ENCODE assay signal across 20 cellular contexts in genomic region chr4:147727476-147728028, GRCh38. TPM values are rescaled to one million over a fixed set of nuclear protein-coding genes. Genes with fewer than 3 reads are reported as not detected.
DNase-seq lines count a peak whose midpoint lies in the region; ATAC-seq and TF ChIP-seq lines count a peak whose summit lies in the region.
"Had no signal": no experiment of that assay in that cellular context is flagged by ENCODE, and none has a peak within 500 bp of the region (broad histone marks: within the 10 kb centered on the region; RNA-seq: fewer than 3 reads in every experiment).

No MANE protein-coding gene starts in this region.

- H3K9ac ChIP-seq in PC-3 (ENCODE audit: low read length) (no peak overlapping the region), trophoblast cell (ENCODE audit: low read length) (no peak overlapping the region)

- DNase-seq in EH (ENCODE audit: low read depth) (peak; percentile 51), PC-3 (peak; percentile 74), epithelial cell of esophagus (ENCODE audit: low read depth) (peak; percentile 62), trophoblast cell (peak; percentile 1 to 65), HEK293T (ENCODE audit: extremely low spot score) (no peak), heart right ventricle (no peak), sciatic nerve (ENCODE audit: low spot score) (no peak)
- DNase-seq: DMS53, EL, GF-D8, KBM-7, NCI-H1092, NCI-H1436 treated with DMSO at 0.1 percent for 48 hours, NCI-H2029 treated with DMSO at 0.1 percent for 48 hours, NCI-H226, NCI-H774, T-cell had no signal

- no peak overlapping the region for H4K8ac ChIP-seq in trophoblast cell (ENCODE audit: low read depth, low read length)

- no peak overlapping the region for H3K4ac ChIP-seq in trophoblast cell (ENCODE audit: low read depth, low read length)

- intact Hi-C loops in PC-3 (cut with micrococcal nuclease): no loop called here
- intact Hi-C loops in heart right ventricle (cut with DNase I): loop anchor here in 2 of 10 donors (5.0 kb wide), 2 partner anchors 135 to 140 kb away; no protein-coding TSS in a partner anchor
- intact Hi-C loops in sciatic nerve (cut with DNase I): no loop called here

- no peak overlapping the region for H2BK12ac ChIP-seq in trophoblast cell (ENCODE audit: low read length)

- H3K27me3 ChIP-seq in PC-3 (ENCODE audit: low read length) (no peaks in the 10 kb centered on the region), trophoblast cell (ENCODE audit: insufficient read depth, low read length) (no peaks in the 10 kb centered on the region), heart right ventricle (no peaks in the 10 kb centered on the region)

- no peak overlapping the region for H4K12ac ChIP-seq in trophoblast cell (ENCODE audit: low read depth, low read length)

- WGBS in trophoblast cell (ENCODE audit: extremely low coverage, insufficient coverage, insufficient read length): no CpG with 5 or more reads among the region's 2 CpGs
- 88 to 92% methylated on average over 2 of the region's 2 CpGs for WGBS in heart right ventricle, 2 donors

- no peaks in the 10 kb centered on the region for H3K9me2 ChIP-seq in PC-3 (replicated peaks; ENCODE audit: low read length)

- peaks cover 4% of the 10 kb centered on the region; the same call in 1 of the 2 replicates for H3K79me2 ChIP-seq in PC-3 (ENCODE audit: low read length)
- peaks cover 6% of the 10 kb centered on the region for H3K79me2 ChIP-seq in trophoblast cell (ENCODE audit: control insufficient read depth, insufficient read depth, low read length, poor library complexity)

- H3K27ac ChIP-seq in PC-3 (ENCODE audit: low read length): peak overlapping the region; percentile 14; the same call in 1 of the 2 replicates
- H3K27ac ChIP-seq in trophoblast cell (ENCODE audit: low read depth, low read length): no peak overlapping the region
- H3K27ac ChIP-seq in heart right ventricle: no peak overlapping the region
- H3K27ac ChIP-seq: HL-60 had no signal

- POLR2A ChIA-PET in PC-3 (lab: Charles Lee; ENCODE audit: unreplicated experiment): no interaction called here
- POLR2A ChIA-PET in HEK293T (lab: Yijun Ruan, JAX): interaction anchor here (1.2 kb wide), 1 partner anchor 110 kb away, joined by 4 read pairs; the partner anchor contains the start of gene TMEM184C

- no peaks in the 10 kb centered on the region for H3F3A ChIP-seq in PC-3 (ENCODE audit: low read length, unreplicated experiment)

- peak overlapping the region; percentile 10; the same call in 1 of the 2 replicates for H3K4me2 ChIP-seq in PC-3 (ENCODE audit: low read length)
- no peak overlapping the region for H3K4me2 ChIP-seq in trophoblast cell (ENCODE audit: low read length)

- H3K36me3 ChIP-seq in PC-3 (ENCODE audit: low read depth, low read length) (no peaks in the 10 kb centered on the region), trophoblast cell (ENCODE audit: control insufficient read depth in 1 of 2, insufficient read depth in 2 of 2, low read length in 2 of 2) (no peaks in the 10 kb centered on the region), heart right ventricle (no peaks in the 10 kb centered on the region)

- no peak overlapping the region for H3K23ac ChIP-seq in trophoblast cell (ENCODE audit: low read length)

- no peak overlapping the region for H3K14ac ChIP-seq in trophoblast cell (ENCODE audit: low read length)

- no TSS peak for BruUV-seq in PC-3 (replicated peaks; lab: Mats Ljungman, UMichigan)

- H4K91ac ChIP-seq in trophoblast cell (ENCODE audit: low read depth, low read length): no peak overlapping the region

- H3K79me1 ChIP-seq in trophoblast cell (ENCODE audit: low read length): peaks cover 15% of the 10 kb centered on the region

- no peak overlapping the region for H2BK5ac ChIP-seq in trophoblast cell (ENCODE audit: low read depth, low read length, poor library complexity)

- H4K20me1 ChIP-seq in PC-3 (ENCODE audit: low read length): no peaks in the 10 kb centered on the region

- H3K4me1 ChIP-seq in PC-3 (ENCODE audit: insufficient read depth, low read length): peaks cover 25% of the 10 kb centered on the region
- H3K4me1 ChIP-seq in trophoblast cell (ENCODE audit: control insufficient read depth in 1 of 2, insufficient read depth in 2 of 2, low read length in 2 of 2): no peaks in the 10 kb centered on the region
- peaks cover 0 to 11% (median 3%) of the 10 kb centered on the region in 9 donors for H3K4me1 ChIP-seq in heart right ventricle

- H2AK5ac ChIP-seq in trophoblast cell (ENCODE audit: low read length): no peak overlapping the region

- CTCF ChIA-PET in PC-3 (lab: Charles Lee): interaction anchor here (0.7 kb wide), 1 partner anchor 142 kb away, joined by 3 read pairs; no protein-coding TSS in a partner anchor
- CTCF ChIA-PET in HEK293T (lab: Yijun Ruan, JAX): interaction anchor here (0.6 to 1.9 kb wide), 5 partner anchors 8 to 139 kb away, joined by 3 to 5 read pairs (median 4); no protein-coding TSS in a partner anchor

- H2AFZ ChIP-seq in PC-3 (ENCODE audit: low read length) (no peak overlapping the region), trophoblast cell (ENCODE audit: insufficient read depth, low read length, poor library complexity) (no peak overlapping the region)

- H3K9me3 ChIP-seq in PC-3 (ENCODE audit: low read length): no peaks in the 10 kb centered on the region
- H3K9me3 ChIP-seq in trophoblast cell (ENCODE audit: insufficient read depth, low read depth, low read length): no peaks in the 10 kb centered on the region
- H3K9me3 ChIP-seq in heart right ventricle: no peaks in the 10 kb centered on the region

- no peak overlapping the region for H3K4me3 ChIP-seq in PC-3 (ENCODE audit: low read length)
- H3K4me3 ChIP-seq in epithelial cell of esophagus (ENCODE audit: low read length): no peak overlapping the region
- no peak overlapping the region for H3K4me3 ChIP-seq in trophoblast cell (ENCODE audit: low read depth, low read length)
- no peak overlapping the region for H3K4me3 ChIP-seq in heart right ventricle

- no peak overlapping the region for H3K18ac ChIP-seq in trophoblast cell (ENCODE audit: low read length)

- ATAC-seq in PC-3 (peak; percentile 43), heart right ventricle (no peak), sciatic nerve (no peak)
- ATAC-seq: HepG2, SK-N-SH treated with all-trans-retinoic acid at 6 μM for 48 hours, T-cell had no signal

- TF ChIP-seq CTCF in PC-3 (conservative IDR thresholded peaks at IDR 0.05; ENCODE audit: low read depth, low read length): no peak
- no peak for TF ChIP-seq CTCF in epithelial cell of esophagus (IDR thresholded peaks at IDR 0.05; ENCODE audit: insufficient read depth, low read depth, low read length, missing control alignments)
- TF ChIP-seq CTCF in heart right ventricle (IDR thresholded peaks at IDR 0.05): no peak

- no peak overlapping the region for H2BK120ac ChIP-seq in trophoblast cell (ENCODE audit: insufficient read depth, low read length, poor library complexity)

TF ChIP-seq in HEK293T, 16 proteins besides CTCF, POLR2A, EP300 and RAD21:
- TF ChIP-seq L3MBTL2 (conservative IDR thresholded peaks at IDR 0.05): no peak
- no peak for TF ChIP-seq ARNT (IDR thresholded peaks at IDR 0.05)
- TF ChIP-seq BHLHE40 (IDR thresholded peaks at IDR 0.05; ENCODE audit: borderline replicate concordance): no peak
- TF ChIP-seq NFRKB (IDR thresholded peaks at IDR 0.05): no peak
- TF ChIP-seq TARDBP (IDR thresholded peaks at IDR 0.05): no peak
- TF ChIP-seq ELF4 (IDR thresholded peaks at IDR 0.05): no peak
- no peak for TF ChIP-seq SP1 (IDR thresholded peaks at IDR 0.05)
- TF ChIP-seq FOXK2 (IDR thresholded peaks at IDR 0.05): no peak
- no peak for TF ChIP-seq FOXM1 (IDR thresholded peaks at IDR 0.05; ENCODE audit: borderline replicate concordance)
- TF ChIP-seq PKNOX1 (IDR thresholded peaks at IDR 0.05): no peak
- TF ChIP-seq ZNF384 (IDR thresholded peaks at IDR 0.05): no peak
- TF ChIP-seq FOXA1 (IDR thresholded peaks at IDR 0.05): no peak
- no peak for TF ChIP-seq CTBP1 (IDR thresholded peaks at IDR 0.05; ENCODE audit: borderline replicate concordance)
- no peak for TF ChIP-seq HDGF (IDR thresholded peaks at IDR 0.05; ENCODE audit: borderline replicate concordance)
- no peak for TF ChIP-seq SUZ12 (IDR thresholded peaks at IDR 0.05)
- TF ChIP-seq LEF1 (IDR thresholded peaks at IDR 0.05; ENCODE audit: borderline replicate concordance): no peak
TF ChIP-seq in HEK293T: peak in this region for 0.

RNA-seq across cellular contexts. Expression of gene ARHGAP10, which starts 4.3 kb away (rescaled TPM):
- 9.0 and 12.0 TPM in 2 replicates for total RNA-seq in PC-3 (2014; rRNA removed)
- polyA plus RNA-seq in trophoblast cell (2013): 18.2 and 18.7 TPM in 2 replicates
- total RNA-seq in heart right ventricle: 10 to 100 TPM; 33.9 to 71.1 (median 60.7) TPM
- polyA plus RNA-seq in heart right ventricle: 10 to 100 TPM; 39.0 to 63.0 TPM
- total RNA-seq in sciatic nerve: 89.2 TPM

RNA-seq across cellular contexts. Expression of gene PRMT9, which starts 43.6 kb away (rescaled TPM):
- 4.6 and 6.5 TPM in 2 replicates for total RNA-seq in PC-3 (2014; rRNA removed)
- polyA plus RNA-seq in trophoblast cell (2013): 4.2 and 4.4 TPM in 2 replicates
- 1 to 10 TPM; 5.1 to 7.3 (median 6.6) TPM for total RNA-seq in heart right ventricle
- 1 to 10 TPM; 3.0 to 3.9 TPM for polyA plus RNA-seq in heart right ventricle
- total RNA-seq in sciatic nerve: 12.9 TPM

Comparison
In these comparisons a context has a peak if more than half of its experiments do, and no peak if none do; other contexts are left out.
1. DNase-seq: peak in EH (single experiment), PC-3 (single experiment), epithelial cell of esophagus (single experiment) and trophoblast cell (2 of 2); none in HEK293T (single experiment), heart right ventricle (0 of 2) and sciatic nerve (single experiment).